ENCODE assay signal across 8 cellular contexts in the genomic region with DNA sequence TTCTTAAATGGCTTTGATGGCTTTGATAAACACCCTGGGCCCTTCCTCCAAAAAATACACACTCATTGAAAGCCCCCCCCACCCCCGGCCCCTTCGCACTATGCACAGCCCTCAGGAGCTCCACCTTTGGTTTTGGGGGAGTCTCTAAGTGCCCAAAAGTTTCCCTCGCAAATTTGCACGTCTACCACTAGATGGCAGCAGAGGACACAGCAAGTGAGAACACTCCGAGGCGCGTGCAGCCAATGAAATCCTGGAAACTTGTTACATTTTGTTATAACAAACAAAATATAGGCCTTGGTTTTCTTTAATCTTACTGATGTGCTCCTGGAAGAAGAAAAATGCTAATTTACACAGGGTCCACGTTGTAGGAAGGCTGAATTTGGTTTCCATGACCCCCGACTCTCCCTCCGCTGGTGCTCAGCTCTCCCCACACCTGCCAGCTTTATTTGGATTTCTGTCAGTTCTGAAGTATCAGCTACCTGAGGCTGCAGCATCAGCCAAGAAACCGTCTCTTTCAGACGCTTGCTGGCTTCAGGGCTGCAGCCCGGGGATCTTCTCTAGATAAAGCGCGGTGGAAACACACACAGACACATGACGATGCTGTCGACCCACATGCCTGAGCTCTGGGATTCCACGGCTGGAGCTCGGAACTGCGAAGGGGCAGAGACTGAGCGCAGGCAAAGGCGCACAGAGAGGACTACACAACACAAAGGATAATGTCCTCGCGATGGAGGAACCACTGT.
A peak's percentile ranks its signal among the peaks of the same experiment; 100 is the strongest.
DNase-seq lines count a peak whose midpoint lies in the region; ATAC-seq and TF ChIP-seq lines count a peak whose summit lies in the region.

No MANE protein-coding gene starts in this region.

- H3K27ac ChIP-seq in HEK293 (ENCODE audit: extremely low read depth, low read depth, low read length) = no peak overlapping the region

- no peaks in the 10 kb centered on the region for H3K9me3 ChIP-seq in HEK293 (ENCODE audit: control insufficient read depth, insufficient read depth, low read depth, low read length)

- H3K36me3 ChIP-seq in HEK293 (ENCODE audit: control insufficient read depth in 2 of 2, insufficient read depth in 1 of 2, low read length in 2 of 2) = no peaks in the 10 kb centered on the region

- ATAC-seq in GM21367 (IDR thresholded peaks at IDR 0.05; ENCODE audit: unreplicated experiment) = no peak

- no peaks in the 10 kb centered on the region for H3K4me1 ChIP-seq in HEK293 (ENCODE audit: control insufficient read depth, insufficient read depth, low read length)

- peak; percentile 27; the same call in 1 of the 2 replicates for TF ChIP-seq CTCF in HEK293 (tag by site-specific recombination; IDR thresholded peaks at IDR 0.05)

- DNase-seq in DMS 273 treated with DMSO at 0.1 percent for 48 hours (lab: John Stamatoyannopoulos, UW) (peak; percentile 9), NCI-H460 (ENCODE audit: extremely low read depth, low read depth) (peak; percentile 62), ecto neural progenitor cell (ENCODE audit: low spot score) (peak; percentile 64), medulla oblongata (ENCODE audit: extremely low spot score) (peak; percentile 87)
- DNase-seq in activated CD4-positive, alpha-beta T cell treated with anti-CD3 and anti-CD28 coated beads, Interleukin-2, amount 50 U/mL, for 1 hour = peak; percentile 60
- peak; percentile 20 to 33 for DNase-seq in stimulated activated CD8-positive, alpha-beta memory T cell treated with anti-CD3 and anti-CD28 coated beads, Interleukin-2, amount 100 ng/mL, for 48 hours (ENCODE audit: low read depth in 2 of 2)

- CTCF ChIA-PET in HEK293 (lab: Yijun Ruan, JAX) = interaction anchor here (0.6 to 7.4 kb wide), 64 partner anchors 8 to 1253 kb away, joined by 3 to 120 read pairs (median 4); a partner anchor contains a TSS

- H3K4me3 ChIP-seq in HEK293 (ENCODE audit: low read depth, low read length) = no peak overlapping the region

- POLR2A ChIA-PET in HEK293 (lab: Yijun Ruan, JAX) = interaction anchor here (0.8 to 1.5 kb wide), 2 partner anchors 148 to 367 kb away, joined by 3 read pairs; a partner anchor contains a TSS

TF ChIP-seq in HEK293, 187 proteins besides CTCF, POLR2A, EP300 and RAD21:
- 0 out of 2 replicates have a peak, but pooled peaks have one; percentile 14 for TF ChIP-seq ZFP69B (tag by site-specific recombination; IDR thresholded peaks at IDR 0.05)
- TF ChIP-seq ZNF140 (tag by site-specific recombination; IDR thresholded peaks at IDR 0.05) = no peak
- TF ChIP-seq ZNF654 (tag by site-specific recombination; IDR thresholded peaks at IDR 0.05; ENCODE audit: low read depth) = peak; percentile 78
- peak; percentile 73 for TF ChIP-seq SCRT2 (tag by site-specific recombination; IDR thresholded peaks at IDR 0.05)

Comparison
In these comparisons a context has a peak if more than half of its experiments do, and no peak if none do; other contexts are left out.
1. DNase-seq: peak in every context shown above with its lines; median percentile 87 in medulla oblongata; 64 in ecto neural progenitor cell; 62 in NCI-H460; 60 in activated CD4-positive, alpha-beta T cell treated with anti-CD3 and anti-CD28 coated beads, Interleukin-2, amount 50 U/mL, for 1 hour; 26 in stimulated activated CD8-positive, alpha-beta memory T cell treated with anti-CD3 and anti-CD28 coated beads, Interleukin-2, amount 100 ng/mL, for 48 hours; 9 in DMS 273 treated with DMSO at 0.1 percent for 48 hours.